In the genomic region with DNA sequence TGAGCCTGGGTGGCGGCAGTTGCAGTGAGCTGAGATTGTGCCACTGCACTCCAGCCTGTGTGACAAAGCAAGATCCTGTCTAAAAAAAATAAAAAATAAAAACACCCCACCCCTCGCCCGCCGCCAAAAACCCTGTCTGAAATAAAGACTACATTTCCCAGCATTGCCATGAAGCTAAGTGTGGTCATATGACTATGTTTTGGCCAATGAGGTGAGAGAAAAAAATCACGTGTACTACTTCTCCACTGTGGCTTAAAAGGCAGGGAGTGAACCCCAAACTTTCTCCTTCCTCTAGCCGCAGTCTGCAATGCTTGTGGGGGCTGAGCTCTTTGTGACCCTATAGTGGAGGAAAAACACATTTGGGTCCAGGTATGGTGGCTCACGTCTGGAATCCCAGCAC, we compare ENCODE assay signal across 1 cellular context.
TF ChIP-seq lines count a peak whose summit lies in the region.

No MANE protein-coding gene starts in this region.

TF ChIP-seq in H1, 55 proteins besides CTCF, POLR2A, EP300 and RAD21:
- no peak for TF ChIP-seq SIN3A (conservative IDR thresholded peaks at IDR 0.05 in 1 of 2, IDR thresholded peaks at IDR 0.05 in 1 of 2; ENCODE audit: low read depth in 1 of 2, low read length in 2 of 2)
- TF ChIP-seq, protein P1, sequence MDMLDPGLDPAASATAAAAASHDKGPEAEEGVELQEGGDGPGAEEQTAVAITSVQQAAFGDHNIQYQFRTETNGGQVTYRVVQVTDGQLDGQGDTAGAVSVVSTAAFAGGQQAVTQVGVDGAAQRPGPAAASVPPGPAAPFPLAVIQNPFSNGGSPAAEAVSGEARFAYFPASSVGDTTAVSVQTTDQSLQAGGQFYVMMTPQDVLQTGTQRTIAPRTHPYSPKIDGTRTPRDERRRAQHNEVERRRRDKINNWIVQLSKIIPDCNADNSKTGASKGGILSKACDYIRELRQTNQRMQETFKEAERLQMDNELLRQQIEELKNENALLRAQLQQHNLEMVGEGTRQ (IDR thresholded peaks at IDR 0.05; ENCODE audit: low read length), result peak; percentile 89
- TF ChIP-seq SIX5 (IDR thresholded peaks at IDR 0.05; ENCODE audit: low read depth, low read length), result peak; percentile 70
- no peak for TF ChIP-seq BCL11A (IDR thresholded peaks at IDR 0.05; ENCODE audit: low read depth in 2 of 2, low read length in 2 of 2)
- TF ChIP-seq, protein P2, sequence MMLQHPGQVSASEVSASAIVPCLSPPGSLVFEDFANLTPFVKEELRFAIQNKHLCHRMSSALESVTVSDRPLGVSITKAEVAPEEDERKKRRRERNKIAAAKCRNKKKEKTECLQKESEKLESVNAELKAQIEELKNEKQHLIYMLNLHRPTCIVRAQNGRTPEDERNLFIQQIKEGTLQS (IDR thresholded peaks at IDR 0.05; ENCODE audit: insufficient read depth, low read depth, low read length), result peak; percentile 81
- TF ChIP-seq TAF7 (optimal IDR thresholded peaks at IDR 0.05; ENCODE audit: borderline replicate concordance, low read depth, low read length), result no peak
- TF ChIP-seq CREB1 (IDR thresholded peaks at IDR 0.05), result no peak
- no peak for TF ChIP-seq KDM5A (IDR thresholded peaks at IDR 0.05; ENCODE audit: low read length)
- no peak for TF ChIP-seq TAF1 (IDR thresholded peaks at IDR 0.05; ENCODE audit: low read depth, low read length)
- no peak for TF ChIP-seq RXRA (IDR thresholded peaks at IDR 0.05; ENCODE audit: insufficient read depth, low read depth, low read length)
- TF ChIP-seq MAFK (IDR thresholded peaks at IDR 0.05; ENCODE audit: low read depth, low read length), result no peak
- TF ChIP-seq, protein P3, sequence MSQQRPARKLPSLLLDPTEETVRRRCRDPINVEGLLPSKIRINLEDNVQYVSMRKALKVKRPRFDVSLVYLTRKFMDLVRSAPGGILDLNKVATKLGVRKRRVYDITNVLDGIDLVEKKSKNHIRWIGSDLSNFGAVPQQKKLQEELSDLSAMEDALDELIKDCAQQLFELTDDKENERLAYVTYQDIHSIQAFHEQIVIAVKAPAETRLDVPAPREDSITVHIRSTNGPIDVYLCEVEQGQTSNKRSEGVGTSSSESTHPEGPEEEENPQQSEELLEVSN (IDR thresholded peaks at IDR 0.05), result no peak
- TF ChIP-seq ASH2L (IDR thresholded peaks at IDR 0.05; ENCODE audit: low read length), result no peak
- TF ChIP-seq, protein P4, sequence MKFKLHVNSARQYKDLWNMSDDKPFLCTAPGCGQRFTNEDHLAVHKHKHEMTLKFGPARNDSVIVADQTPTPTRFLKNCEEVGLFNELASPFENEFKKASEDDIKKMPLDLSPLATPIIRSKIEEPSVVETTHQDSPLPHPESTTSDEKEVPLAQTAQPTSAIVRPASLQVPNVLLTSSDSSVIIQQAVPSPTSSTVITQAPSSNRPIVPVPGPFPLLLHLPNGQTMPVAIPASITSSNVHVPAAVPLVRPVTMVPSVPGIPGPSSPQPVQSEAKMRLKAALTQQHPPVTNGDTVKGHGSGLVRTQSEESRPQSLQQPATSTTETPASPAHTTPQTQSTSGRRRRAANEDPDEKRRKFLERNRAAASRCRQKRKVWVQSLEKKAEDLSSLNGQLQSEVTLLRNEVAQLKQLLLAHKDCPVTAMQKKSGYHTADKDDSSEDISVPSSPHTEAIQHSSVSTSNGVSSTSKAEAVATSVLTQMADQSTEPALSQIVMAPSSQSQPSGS (IDR thresholded peaks at IDR 0.05; ENCODE audit: low read length), result no peak
TF ChIP-seq in H1: peak in this region for 3.
